ENCODE assay signal across 1 cellular context in genomic region chr6:3294921-3295871, GRCh38.
A peak's percentile ranks its signal among the peaks of the same experiment; 100 is the strongest.
TF ChIP-seq lines count a peak whose summit lies in the region.

No MANE protein-coding gene starts in this region.

TF ChIP-seq in A549, 52 proteins besides CTCF, POLR2A, EP300 and RAD21 (continued from another document):
- TF ChIP-seq REST (IDR thresholded peaks at IDR 0.05) (no peak), SMC3 (IDR thresholded peaks at IDR 0.05) (0 out of 3 replicates have a peak, but pooled peaks have one; percentile 14), TP53 (CRISPR knock-in tag; IDR thresholded peaks at IDR 0.05) (no peak)
